Comparison of ENCODE assay signal across 17 cellular contexts in the genomic region with DNA sequence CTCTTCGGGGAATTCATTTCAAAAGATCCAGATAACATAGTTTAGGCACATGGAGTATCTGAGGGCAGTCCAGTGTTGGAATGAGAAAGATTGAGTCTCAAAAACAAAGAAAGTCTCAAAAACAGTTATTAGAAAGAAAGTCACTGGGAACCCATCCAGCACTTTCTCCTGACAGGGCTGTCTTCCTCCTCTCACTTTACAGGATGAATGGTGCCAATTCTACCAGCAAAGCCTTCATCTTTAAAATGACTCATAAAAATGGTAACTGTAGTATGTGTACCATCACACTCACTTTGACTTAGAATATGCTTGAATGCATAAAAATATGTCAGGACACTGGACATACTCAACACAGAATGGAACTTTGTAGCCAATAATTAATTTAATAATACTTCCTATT.
DNase-seq lines count a peak whose midpoint lies in the region; ATAC-seq, FAIRE-seq and TF ChIP-seq lines count a peak whose summit lies in the region.
"Had no signal": no experiment of that assay in that cellular context is flagged by ENCODE, and none has a peak within 500 bp of the region (broad histone marks: within the 10 kb centered on the region; RNA-seq: fewer than 3 reads in every experiment).

No MANE protein-coding gene starts in this region.

- ATAC-seq in left ventricle myocardium superior (peak; percentile 9), Right ventricle myocardium inferior (no peak), upper lobe of left lung (ENCODE audit: low FRiP score in 2 of 2) (no peak), HG02798 (IDR thresholded peaks at IDR 0.05; ENCODE audit: poor library complexity, unreplicated experiment) (no peak)
- ATAC-seq: GM23338 had no signal

- H3K79me2 ChIP-seq in keratinocyte (ENCODE audit: control insufficient read depth, insufficient read depth, low read length), result no peaks in the 10 kb centered on the region

- DNase-seq in left ventricle myocardium superior (no peak), Right ventricle myocardium inferior (ENCODE audit: missing footprints) (no peak), bronchial epithelial cell (ENCODE audit: low read depth) (peak; percentile 28), keratinocyte (ENCODE audit: low read depth, low spot score) (no peak), upper lobe of left lung (no peak), frontal cortex (ENCODE audit: low spot score in 2 of 2) (no peak)
- DNase-seq: Calu3; CD4-positive, alpha-beta memory T cell; DMS79 treated with DMSO at 0.1 percent for 48 hours; GF-D8; HCEC 1CT had no signal

- peaks cover 25% of the 10 kb centered on the region for H3K4me1 ChIP-seq in keratinocyte (ENCODE audit: control insufficient read depth, extremely low read depth, insufficient read depth, low read length)
- H3K4me1 ChIP-seq in upper lobe of left lung, result no peaks in the 10 kb centered on the region
- H3K4me1 ChIP-seq: BLaER1 had no signal

- no peak for TF ChIP-seq CTCF in bronchial epithelial cell (IDR thresholded peaks at IDR 0.05; ENCODE audit: insufficient read depth, low read length, severe bottlenecking)
- no peak for TF ChIP-seq CTCF in keratinocyte (optimal IDR thresholded peaks at IDR 0.05 in 1 of 3, IDR thresholded peaks at IDR 0.05 in 1 of 3, conservative IDR thresholded peaks at IDR 0.05 in 1 of 3; ENCODE audit: extremely low read depth in 1 of 3, insufficient read depth in 2 of 3, low read length in 3 of 3)
- no peak for TF ChIP-seq CTCF in upper lobe of left lung (IDR thresholded peaks at IDR 0.05)

- H3K9me3 ChIP-seq in keratinocyte (ENCODE audit: control insufficient read depth, low read depth, low read length) (no peaks in the 10 kb centered on the region), upper lobe of left lung (no peaks in the 10 kb centered on the region)
- H3K9me3 ChIP-seq: BLaER1 had no signal

- H3K36me3 ChIP-seq in bronchial epithelial cell (ENCODE audit: control insufficient read depth, insufficient read depth, low read length), result no peaks in the 10 kb centered on the region
- no peaks in the 10 kb centered on the region for H3K36me3 ChIP-seq in keratinocyte (ENCODE audit: control insufficient read depth in 2 of 2, extremely low read depth in 1 of 2, insufficient read depth in 2 of 2, low read length in 2 of 2)
- H3K36me3 ChIP-seq in upper lobe of left lung, result no peaks in the 10 kb centered on the region
- H3K36me3 ChIP-seq: BLaER1 had no signal

- no peak for TF ChIP-seq POLR2A in upper lobe of left lung (IDR thresholded peaks at IDR 0.05)

- intact Hi-C loops in left ventricle myocardium superior (cut with micrococcal nuclease) (no loop called here), Right ventricle myocardium inferior (cut with DNase I) (loop anchor here (5.0 kb wide), 1 partner anchor 62 kb away; no protein-coding TSS in a partner anchor)

- H3K4me3 ChIP-seq in bronchial epithelial cell (ENCODE audit: low read depth, low read length) (no peak overlapping the region), keratinocyte (ENCODE audit: control insufficient read depth in 2 of 3, extremely low read depth in 1 of 3, insufficient read depth in 2 of 3, low read depth in 1 of 3, low read length in 3 of 3) (no peak overlapping the region), upper lobe of left lung (no peak overlapping the region)
- H3K4me3 ChIP-seq: BLaER1, GM23338 had no signal

- whole genome bisulfite sequencing in upper lobe of left lung, 2 donors, result 50 to 85% methylated on average over 1 of the region's 1 CpG

- peak overlapping the region; percentile 5 for H3K27ac ChIP-seq in keratinocyte (ENCODE audit: control insufficient read depth, insufficient read depth, low read length)
- no peak overlapping the region for H3K27ac ChIP-seq in upper lobe of left lung
- H3K27ac ChIP-seq: 22Rv1, BLaER1 had no signal

- no peak for TF ChIP-seq EP300 in upper lobe of left lung (IDR thresholded peaks at IDR 0.05)

- FAIRE-seq in bronchial epithelial cell (lab: Jason Lieb, UNC) (no peak), keratinocyte (lab: Jason Lieb, UNC) (peak; percentile 5), frontal cortex (lab: Jason Lieb, UNC) (no peak)
- FAIRE-seq: H54, HTR-8/SVneo had no signal

- H3K9ac ChIP-seq in keratinocyte (ENCODE audit: control insufficient read depth, extremely low read depth, insufficient read depth, low read length), result no peak overlapping the region
- H3K9ac ChIP-seq: BLaER1 had no signal

- H3K4me2 ChIP-seq in keratinocyte (ENCODE audit: control insufficient read depth, extremely low read depth, insufficient read depth, low read depth, low read length), result no peak overlapping the region
- H3K4me2 ChIP-seq: BLaER1, GM23338 had no signal

- no peaks in the 10 kb centered on the region for H4K20me1 ChIP-seq in keratinocyte (ENCODE audit: control insufficient read depth, extremely low read depth, insufficient read depth, low read length)
- H4K20me1 ChIP-seq: BLaER1 had no signal

- H3K9me1 ChIP-seq in keratinocyte (ENCODE audit: control insufficient read depth, extremely low read depth, insufficient read depth, low read length), result no peaks in the 10 kb centered on the region

- no peak overlapping the region for H2AFZ ChIP-seq in keratinocyte (ENCODE audit: control insufficient read depth, low read length)
- H2AFZ ChIP-seq: GM23338 had no signal

- H3K27me3 ChIP-seq in bronchial epithelial cell (ENCODE audit: control insufficient read depth, insufficient read depth, low read length), result no peaks in the 10 kb centered on the region
- H3K27me3 ChIP-seq in keratinocyte (ENCODE audit: control insufficient read depth, extremely low read depth, insufficient read depth, low read length), result no peaks in the 10 kb centered on the region
- no peaks in the 10 kb centered on the region for H3K27me3 ChIP-seq in upper lobe of left lung
- H3K27me3 ChIP-seq: BLaER1 had no signal

- dilution Hi-C loops in keratinocyte (cut with MboI; ENCODE audit: extremely low pct_ligation_motif_present, low sequenced_read_pairs), result no loop called here
